8 cellular contexts compared by ENCODE assay signal in genomic region chr11:86066033-86066432, GRCh38. TPM values are rescaled to one million over a fixed set of nuclear protein-coding genes. Genes with fewer than 3 reads are reported as not detected.
DNase-seq lines count a peak whose midpoint lies in the region; ATAC-seq lines count a peak whose summit lies in the region.

No MANE protein-coding gene starts in this region.

- H3K9me3 ChIP-seq in naive thymus-derived CD4-positive, alpha-beta T cell (ENCODE audit: control insufficient read depth in 2 of 3, low read length in 3 of 3) = no peaks in the 10 kb centered on the region

- no peaks in the 10 kb centered on the region for H3K36me3 Mint-ChIP-seq in IgD-negative memory B cell
- peaks cover 20% of the 10 kb centered on the region for H3K36me3 Mint-ChIP-seq in central memory CD8-positive, alpha-beta T cell (ENCODE audit: insufficient read depth)
- peaks cover 0 to 25% (median 0%) of the 10 kb centered on the region in 5 donors for H3K36me3 Mint-ChIP-seq in naive thymus-derived CD4-positive, alpha-beta T cell

- peaks cover 45% of the 10 kb centered on the region for H3K4me1 ChIP-seq in ACC112 (ENCODE audit: control insufficient read depth, insufficient read depth, low read length, unreplicated experiment)
- peaks cover 32 to 44% of the 10 kb centered on the region in 2 donors for H3K4me1 ChIP-seq in naive thymus-derived CD4-positive, alpha-beta T cell (ENCODE audit: control insufficient read depth in 2 of 2, insufficient read depth in 2 of 2, low read length in 2 of 2)

- CTCF ChIA-PET in naive thymus-derived CD4-positive, alpha-beta T cell (lab: Charles Lee) = interaction anchor here (0.5 to 0.7 kb wide), 2 partner anchors 11 to 773 kb away, joined by 3 to 5 read pairs; no protein-coding TSS in a partner anchor

- peak overlapping the region; percentile 80 for H3K4me3 ChIP-seq in ACC112 (ENCODE audit: low read depth, low read length)
- peak overlapping the region; percentile 82 for H3K4me3 ChIP-seq in naive thymus-derived CD4-positive, alpha-beta T cell (ENCODE audit: low read length)

- intact Hi-C loops in naive thymus-derived CD4-positive, alpha-beta T cell (cut with micrococcal nuclease) = loop anchor here (2.0 to 5.0 kb wide), 4 partner anchors 51 to 971 kb away; partner anchors contain the start of genes TMEM126A (in 2 of the 2) and TMEM135 (in 1 of the 2)

- no peak overlapping the region for H2AFZ ChIP-seq in ACC112 (ENCODE audit: low read length, unreplicated experiment)

- H3K27ac ChIP-seq in ACC112 (ENCODE audit: low read depth, low read length) = peak overlapping the region; percentile 99
- H3K27ac ChIP-seq in naive thymus-derived CD4-positive, alpha-beta T cell (ENCODE audit: low read depth, low read length) = peak overlapping the region; percentile 89

- no peaks in the 10 kb centered on the region for H3K27me3 Mint-ChIP-seq in IgD-negative memory B cell
- no peaks in the 10 kb centered on the region for H3K27me3 Mint-ChIP-seq in central memory CD8-positive, alpha-beta T cell
- no peaks in the 10 kb centered on the region for H3K27me3 Mint-ChIP-seq in naive thymus-derived CD4-positive, alpha-beta T cell

- no peaks in the 10 kb centered on the region for H3K27me3 ChIP-seq in ACC112 (ENCODE audit: insufficient read depth, low read length)
- no peaks in the 10 kb centered on the region for H3K27me3 ChIP-seq in naive thymus-derived CD4-positive, alpha-beta T cell (ENCODE audit: control insufficient read depth in 2 of 2, insufficient read depth in 2 of 2, low read length in 2 of 2)

- H3K9me3 Mint-ChIP-seq in IgD-negative memory B cell = no peaks in the 10 kb centered on the region
- no peaks in the 10 kb centered on the region for H3K9me3 Mint-ChIP-seq in central memory CD8-positive, alpha-beta T cell
- H3K9me3 Mint-ChIP-seq in naive thymus-derived CD4-positive, alpha-beta T cell = peaks cover 0 to 5% (median 0%) of the 10 kb centered on the region in 11 donors

- DNase-seq in central memory CD8-positive, alpha-beta T cell (ENCODE audit: low spot score in 2 of 2) = no peak
- DNase-seq in naive thymus-derived CD4-positive, alpha-beta T cell = no peak
- DNase-seq in 8988T (no peak), HCEC 1CT (no peak), NCI-H526 treated with DMSO at 0.1 percent for 48 hours (lab: John Stamatoyannopoulos, UW) (no peak), NCI-H146 (lab: John Stamatoyannopoulos, UW) (no peak)

- peaks cover 47 to 59% (median 57%) of the 10 kb centered on the region in 3 donors for H3K4me1 Mint-ChIP-seq in IgD-negative memory B cell
- H3K4me1 Mint-ChIP-seq in central memory CD8-positive, alpha-beta T cell = peaks cover 47% of the 10 kb centered on the region
- peaks cover 54 to 66% (median 61%) of the 10 kb centered on the region in 7 donors for H3K4me1 Mint-ChIP-seq in naive thymus-derived CD4-positive, alpha-beta T cell

- peak overlapping the region; percentile 98 to 100 (median 99) for H3K4me3 Mint-ChIP-seq in IgD-negative memory B cell
- peak overlapping the region; percentile 94 for H3K4me3 Mint-ChIP-seq in central memory CD8-positive, alpha-beta T cell
- peak overlapping the region; percentile 95 to 100 (median 98) for H3K4me3 Mint-ChIP-seq in naive thymus-derived CD4-positive, alpha-beta T cell

- H3K27ac Mint-ChIP-seq in IgD-negative memory B cell = peak overlapping the region; percentile 98 to 99 (median 98)
- peak overlapping the region; percentile 98 for H3K27ac Mint-ChIP-seq in central memory CD8-positive, alpha-beta T cell (ENCODE audit: low read depth)
- H3K27ac Mint-ChIP-seq in naive thymus-derived CD4-positive, alpha-beta T cell = peak overlapping the region in 8 of 9 donors; percentile 14 to 97 (median 94)

- POLR2A ChIA-PET in naive thymus-derived CD4-positive, alpha-beta T cell (lab: Charles Lee) = no interaction called here

- ATAC-seq in central memory CD8-positive, alpha-beta T cell (replicated peaks; ENCODE audit: extremely low read depth, poor library complexity, severe bottlenecking) = no peak
- no peak for ATAC-seq in naive thymus-derived CD4-positive, alpha-beta T cell

- peaks cover 78% of the 10 kb centered on the region for H3K79me2 ChIP-seq in ACC112 (ENCODE audit: control insufficient read depth, insufficient read depth, low read length, unreplicated experiment)

- H3K36me3 ChIP-seq in ACC112 (ENCODE audit: insufficient read depth, low read length) = peaks cover 5% of the 10 kb centered on the region; the same call in 1 of the 2 replicates
- peaks cover 0 to 6% (median 0%) of the 10 kb centered on the region in 3 experiments for H3K36me3 ChIP-seq in naive thymus-derived CD4-positive, alpha-beta T cell (ENCODE audit: control insufficient read depth in 2 of 3, insufficient read depth in 3 of 3, low read length in 3 of 3)

RNA-seq across cellular contexts. Expression of gene PICALM, which starts 2.9 kb away (rescaled TPM):
- 15.2 TPM for polyA plus RNA-seq in IgD-negative memory B cell
- total RNA-seq in naive thymus-derived CD4-positive, alpha-beta T cell = 100 to 1,000 TPM in 4 of 5 experiments, 10 to 100 TPM in 1; 96.7 to 230 (median 102) TPM
- 10 to 100 TPM; 14.6 to 16.1 TPM for polyA plus RNA-seq in naive thymus-derived CD4-positive, alpha-beta T cell
